Comparison of ENCODE assay signal across 1 cellular context in the genomic region with DNA sequence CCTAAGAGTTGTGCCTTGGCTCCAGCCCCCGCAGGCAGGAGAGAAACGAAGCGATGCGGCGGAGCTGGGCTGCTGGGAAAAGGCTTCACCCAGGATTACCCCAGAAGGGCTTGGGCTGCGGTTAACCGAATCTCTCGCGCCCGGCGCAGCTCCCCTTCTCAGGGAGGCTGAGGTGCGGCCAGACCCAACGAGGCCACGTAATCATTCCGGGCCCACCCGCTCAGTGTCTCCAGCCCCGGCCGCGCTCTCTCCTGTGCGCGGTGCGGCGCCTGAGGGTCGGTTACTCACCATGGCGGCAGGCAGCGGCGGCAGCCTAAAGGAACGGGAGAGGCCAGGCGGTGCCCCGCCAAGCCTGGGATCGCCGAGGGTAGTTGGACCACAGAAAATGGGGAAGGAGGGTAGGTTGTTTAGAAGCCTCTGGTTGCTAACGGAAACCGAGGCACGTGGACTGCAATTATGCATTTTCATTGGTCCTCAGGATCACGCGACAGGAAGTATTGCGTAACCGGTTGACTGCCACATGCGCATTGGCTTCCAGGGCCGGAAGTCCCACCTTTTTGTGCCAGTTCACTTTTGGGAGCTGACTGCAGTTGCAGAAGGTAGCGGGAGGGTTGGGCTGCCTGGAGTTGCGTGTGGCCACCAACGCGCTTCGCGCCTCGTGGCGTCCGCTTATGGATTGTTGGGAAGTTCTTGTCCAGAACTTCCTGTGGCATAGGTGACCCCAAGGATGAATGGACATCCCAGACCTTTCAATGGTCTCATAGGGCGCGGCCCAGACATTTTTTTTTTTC.
A peak's percentile ranks its signal among the peaks of the same experiment; 100 is the strongest.
TF ChIP-seq lines count a peak whose summit lies in the region.

A gene with protein sequence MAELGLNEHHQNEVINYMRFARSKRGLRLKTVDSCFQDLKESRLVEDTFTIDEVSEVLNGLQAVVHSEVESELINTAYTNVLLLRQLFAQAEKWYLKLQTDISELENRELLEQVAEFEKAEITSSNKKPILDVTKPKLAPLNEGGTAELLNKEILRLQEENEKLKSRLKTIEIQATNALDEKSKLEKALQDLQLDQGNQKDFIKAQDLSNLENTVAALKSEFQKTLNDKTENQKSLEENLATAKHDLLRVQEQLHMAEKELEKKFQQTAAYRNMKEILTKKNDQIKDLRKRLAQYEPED (minus strand): TSS at position 419 of the 791 bp plus-strand sequence. CDS start 128 bp downstream, at position 291.

TF ChIP-seq in GM12878, 131 proteins besides CTCF, POLR2A, EP300 and RAD21 (continued from another document):
- TF ChIP-seq, protein P1, sequence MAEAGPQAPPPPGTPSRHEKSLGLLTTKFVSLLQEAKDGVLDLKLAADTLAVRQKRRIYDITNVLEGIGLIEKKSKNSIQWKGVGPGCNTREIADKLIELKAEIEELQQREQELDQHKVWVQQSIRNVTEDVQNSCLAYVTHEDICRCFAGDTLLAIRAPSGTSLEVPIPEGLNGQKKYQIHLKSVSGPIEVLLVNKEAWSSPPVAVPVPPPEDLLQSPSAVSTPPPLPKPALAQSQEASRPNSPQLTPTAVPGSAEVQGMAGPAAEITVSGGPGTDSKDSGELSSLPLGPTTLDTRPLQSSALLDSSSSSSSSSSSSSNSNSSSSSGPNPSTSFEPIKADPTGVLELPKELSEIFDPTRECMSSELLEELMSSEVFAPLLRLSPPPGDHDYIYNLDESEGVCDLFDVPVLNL (IDR thresholded peaks at IDR 0.05; ENCODE audit: low read depth, low read length) = no peak
- TF ChIP-seq, protein P2, sequence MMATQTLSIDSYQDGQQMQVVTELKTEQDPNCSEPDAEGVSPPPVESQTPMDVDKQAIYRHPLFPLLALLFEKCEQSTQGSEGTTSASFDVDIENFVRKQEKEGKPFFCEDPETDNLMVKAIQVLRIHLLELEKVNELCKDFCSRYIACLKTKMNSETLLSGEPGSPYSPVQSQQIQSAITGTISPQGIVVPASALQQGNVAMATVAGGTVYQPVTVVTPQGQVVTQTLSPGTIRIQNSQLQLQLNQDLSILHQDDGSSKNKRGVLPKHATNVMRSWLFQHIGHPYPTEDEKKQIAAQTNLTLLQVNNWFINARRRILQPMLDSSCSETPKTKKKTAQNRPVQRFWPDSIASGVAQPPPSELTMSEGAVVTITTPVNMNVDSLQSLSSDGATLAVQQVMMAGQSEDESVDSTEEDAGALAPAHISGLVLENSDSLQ (IDR thresholded peaks at IDR 0.05) = peak; percentile 79
- TF ChIP-seq HDAC2 (IDR thresholded peaks at IDR 0.05) (no peak), EZH2 (IDR thresholded peaks at IDR 0.05; ENCODE audit: borderline replicate concordance, control insufficient read depth, low read depth, low read length) (no peak), RELA (IDR thresholded peaks at IDR 0.05; ENCODE audit: borderline replicate concordance, partially characterized antibody) (peak; percentile 53), BACH1 (IDR thresholded peaks at IDR 0.05; ENCODE audit: borderline replicate concordance) (no peak; the same call in 1 of the 2 replicates), SUZ12 (IDR thresholded peaks at IDR 0.05; ENCODE audit: unreplicated experiment) (no peak), ZNF384 (IDR thresholded peaks at IDR 0.05; ENCODE audit: borderline replicate concordance, low read depth, low read length) (no peak), BCL11A (IDR thresholded peaks at IDR 0.05; ENCODE audit: low read depth, low read length) (no peak), ZNF24 (IDR thresholded peaks at IDR 0.05) (peak; percentile 85), RB1 (IDR thresholded peaks at IDR 0.05; ENCODE audit: borderline replicate concordance) (no peak), MYC (IDR thresholded peaks at IDR 0.05; ENCODE audit: insufficient read depth, insufficient read length, insufficient replicate concordance, low read length, severe bottlenecking) (no peak), SMARCA5 (IDR thresholded peaks at IDR 0.05) (no peak), FOXK2 (IDR thresholded peaks at IDR 0.05) (peak; percentile 85; the same call in 1 of the 2 replicates), SRF (IDR thresholded peaks at IDR 0.05; ENCODE audit: low read depth in 2 of 2, low read length in 2 of 2) (no peak), SIN3A (IDR thresholded peaks at IDR 0.05; ENCODE audit: low read depth, low read length) (peak; percentile 98), NFIC (IDR thresholded peaks at IDR 0.05; ENCODE audit: low read depth, low read length) (no peak), PAX8 (IDR thresholded peaks at IDR 0.05) (no peak), GATAD2B (conservative IDR thresholded peaks at IDR 0.05; ENCODE audit: low read depth) (no peak)
- TF ChIP-seq, protein P3, sequence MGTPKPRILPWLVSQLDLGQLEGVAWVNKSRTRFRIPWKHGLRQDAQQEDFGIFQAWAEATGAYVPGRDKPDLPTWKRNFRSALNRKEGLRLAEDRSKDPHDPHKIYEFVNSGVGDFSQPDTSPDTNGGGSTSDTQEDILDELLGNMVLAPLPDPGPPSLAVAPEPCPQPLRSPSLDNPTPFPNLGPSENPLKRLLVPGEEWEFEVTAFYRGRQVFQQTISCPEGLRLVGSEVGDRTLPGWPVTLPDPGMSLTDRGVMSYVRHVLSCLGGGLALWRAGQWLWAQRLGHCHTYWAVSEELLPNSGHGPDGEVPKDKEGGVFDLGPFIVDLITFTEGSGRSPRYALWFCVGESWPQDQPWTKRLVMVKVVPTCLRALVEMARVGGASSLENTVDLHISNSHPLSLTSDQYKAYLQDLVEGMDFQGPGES (IDR thresholded peaks at IDR 0.05) = peak; percentile 71; the same call in 1 of the 2 replicates
- TF ChIP-seq, protein P4, sequence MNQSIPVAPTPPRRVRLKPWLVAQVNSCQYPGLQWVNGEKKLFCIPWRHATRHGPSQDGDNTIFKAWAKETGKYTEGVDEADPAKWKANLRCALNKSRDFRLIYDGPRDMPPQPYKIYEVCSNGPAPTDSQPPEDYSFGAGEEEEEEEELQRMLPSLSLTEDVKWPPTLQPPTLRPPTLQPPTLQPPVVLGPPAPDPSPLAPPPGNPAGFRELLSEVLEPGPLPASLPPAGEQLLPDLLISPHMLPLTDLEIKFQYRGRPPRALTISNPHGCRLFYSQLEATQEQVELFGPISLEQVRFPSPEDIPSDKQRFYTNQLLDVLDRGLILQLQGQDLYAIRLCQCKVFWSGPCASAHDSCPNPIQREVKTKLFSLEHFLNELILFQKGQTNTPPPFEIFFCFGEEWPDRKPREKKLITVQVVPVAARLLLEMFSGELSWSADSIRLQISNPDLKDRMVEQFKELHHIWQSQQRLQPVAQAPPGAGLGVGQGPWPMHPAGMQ (IDR thresholded peaks at IDR 0.05; ENCODE audit: borderline replicate concordance) = no peak
- TF ChIP-seq, protein P5, sequence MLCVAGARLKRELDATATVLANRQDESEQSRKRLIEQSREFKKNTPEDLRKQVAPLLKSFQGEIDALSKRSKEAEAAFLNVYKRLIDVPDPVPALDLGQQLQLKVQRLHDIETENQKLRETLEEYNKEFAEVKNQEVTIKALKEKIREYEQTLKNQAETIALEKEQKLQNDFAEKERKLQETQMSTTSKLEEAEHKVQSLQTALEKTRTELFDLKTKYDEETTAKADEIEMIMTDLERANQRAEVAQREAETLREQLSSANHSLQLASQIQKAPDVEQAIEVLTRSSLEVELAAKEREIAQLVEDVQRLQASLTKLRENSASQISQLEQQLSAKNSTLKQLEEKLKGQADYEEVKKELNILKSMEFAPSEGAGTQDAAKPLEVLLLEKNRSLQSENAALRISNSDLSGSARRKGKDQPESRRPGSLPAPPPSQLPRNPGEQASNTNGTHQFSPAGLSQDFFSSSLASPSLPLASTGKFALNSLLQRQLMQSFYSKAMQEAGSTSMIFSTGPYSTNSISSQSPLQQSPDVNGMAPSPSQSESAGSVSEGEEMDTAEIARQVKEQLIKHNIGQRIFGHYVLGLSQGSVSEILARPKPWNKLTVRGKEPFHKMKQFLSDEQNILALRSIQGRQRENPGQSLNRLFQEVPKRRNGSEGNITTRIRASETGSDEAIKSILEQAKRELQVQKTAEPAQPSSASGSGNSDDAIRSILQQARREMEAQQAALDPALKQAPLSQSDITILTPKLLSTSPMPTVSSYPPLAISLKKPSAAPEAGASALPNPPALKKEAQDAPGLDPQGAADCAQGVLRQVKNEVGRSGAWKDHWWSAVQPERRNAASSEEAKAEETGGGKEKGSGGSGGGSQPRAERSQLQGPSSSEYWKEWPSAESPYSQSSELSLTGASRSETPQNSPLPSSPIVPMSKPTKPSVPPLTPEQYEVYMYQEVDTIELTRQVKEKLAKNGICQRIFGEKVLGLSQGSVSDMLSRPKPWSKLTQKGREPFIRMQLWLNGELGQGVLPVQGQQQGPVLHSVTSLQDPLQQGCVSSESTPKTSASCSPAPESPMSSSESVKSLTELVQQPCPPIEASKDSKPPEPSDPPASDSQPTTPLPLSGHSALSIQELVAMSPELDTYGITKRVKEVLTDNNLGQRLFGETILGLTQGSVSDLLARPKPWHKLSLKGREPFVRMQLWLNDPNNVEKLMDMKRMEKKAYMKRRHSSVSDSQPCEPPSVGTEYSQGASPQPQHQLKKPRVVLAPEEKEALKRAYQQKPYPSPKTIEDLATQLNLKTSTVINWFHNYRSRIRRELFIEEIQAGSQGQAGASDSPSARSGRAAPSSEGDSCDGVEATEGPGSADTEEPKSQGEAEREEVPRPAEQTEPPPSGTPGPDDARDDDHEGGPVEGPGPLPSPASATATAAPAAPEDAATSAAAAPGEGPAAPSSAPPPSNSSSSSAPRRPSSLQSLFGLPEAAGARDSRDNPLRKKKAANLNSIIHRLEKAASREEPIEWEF (IDR thresholded peaks at IDR 0.05; ENCODE audit: insufficient replicate concordance, low read depth, low read length) = no peak
- TF ChIP-seq, protein P6, sequence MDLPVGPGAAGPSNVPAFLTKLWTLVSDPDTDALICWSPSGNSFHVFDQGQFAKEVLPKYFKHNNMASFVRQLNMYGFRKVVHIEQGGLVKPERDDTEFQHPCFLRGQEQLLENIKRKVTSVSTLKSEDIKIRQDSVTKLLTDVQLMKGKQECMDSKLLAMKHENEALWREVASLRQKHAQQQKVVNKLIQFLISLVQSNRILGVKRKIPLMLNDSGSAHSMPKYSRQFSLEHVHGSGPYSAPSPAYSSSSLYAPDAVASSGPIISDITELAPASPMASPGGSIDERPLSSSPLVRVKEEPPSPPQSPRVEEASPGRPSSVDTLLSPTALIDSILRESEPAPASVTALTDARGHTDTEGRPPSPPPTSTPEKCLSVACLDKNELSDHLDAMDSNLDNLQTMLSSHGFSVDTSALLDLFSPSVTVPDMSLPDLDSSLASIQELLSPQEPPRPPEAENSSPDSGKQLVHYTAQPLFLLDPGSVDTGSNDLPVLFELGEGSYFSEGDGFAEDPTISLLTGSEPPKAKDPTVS (IDR thresholded peaks at IDR 0.05; ENCODE audit: low read depth, low read length) = no peak
